Comparison of ENCODE assay signal across 8 cellular contexts in genomic region chr4:145618912-145619638, GRCh38. TPM values are rescaled to one million over a fixed set of nuclear protein-coding genes. Genes with fewer than 3 reads are reported as not detected.
DNase-seq lines count a peak whose midpoint lies in the region; ATAC-seq and TF ChIP-seq lines count a peak whose summit lies in the region.

Gene MMAA (plus strand): TSS chr4:145619385. CDS start chr4:145639140, 19,755 bp downstream.

- no peaks in the 10 kb centered on the region for H3K27me3 Mint-ChIP-seq in chondrocyte (ENCODE audit: low read depth)

- H3K36me3 Mint-ChIP-seq in chondrocyte (ENCODE audit: low read depth) = peaks cover 2% of the 10 kb centered on the region

- H3K4me1 Mint-ChIP-seq in chondrocyte (ENCODE audit: low read depth) = peaks cover 38% of the 10 kb centered on the region

- ATAC-seq in GM19023 (IDR thresholded peaks at IDR 0.05; ENCODE audit: unreplicated experiment) (peak; percentile 90), HG03280 (IDR thresholded peaks at IDR 0.05; ENCODE audit: unreplicated experiment) (peak; percentile 96)

- DNase-seq in AML-193 (lab: John Stamatoyannopoulos, UW) (peak; percentile 70 to 86), NCI-H460 (ENCODE audit: extremely low read depth, low read depth) (peak; percentile 88), chondrocyte (ENCODE audit: low spot score) (peak; percentile 99), kidney tubule cell (ENCODE audit: low spot score) (peak; percentile 95)
- DNase-seq in activated CD4-positive, alpha-beta T cell treated with anti-CD3 and anti-CD28 coated beads for 24 hours (ENCODE audit: low read depth in 2 of 2) = peak; percentile 93 to 97
- DNase-seq in stimulated activated CD4-positive, alpha-beta T cell treated with anti-CD3 and anti-CD28 coated beads, Interleukin-1b, Interleukin-23, amount 100 ng/mL, for 24 hours (ENCODE audit: low read depth in 4 of 4, low spot score in 1 of 4) = peak; percentile 93 to 96 (median 94)

- peaks cover 3% of the 10 kb centered on the region for H3K9me3 Mint-ChIP-seq in chondrocyte (ENCODE audit: low read depth)

- H3K4me3 Mint-ChIP-seq in chondrocyte (ENCODE audit: unreplicated experiment) = peak within 1 kb of the TSS; percentile 94

- H3K27ac Mint-ChIP-seq in chondrocyte (ENCODE audit: unreplicated experiment) = peak within 1 kb of the TSS; percentile 98

- TF ChIP-seq CTCF in chondrocyte (IDR thresholded peaks at IDR 0.05) = peak; percentile 84

RNA-seq across cellular contexts. Expression of gene MMAA, which starts in this region (rescaled TPM):
- total RNA-seq in NCI-H460 (2014; rRNA removed; shearing (Covaris generic)) = 2.5 and 3.0 TPM in 2 replicates
- 0.93 and 2.7 TPM in 2 replicates for polyA plus RNA-seq in NCI-H460 (2014; cell fraction: nucleus; rRNA removed)
- 8.3 to 12.9 TPM (median 9.1 TPM) in 3 replicates for total RNA-seq in chondrocyte

Comparison
In these comparisons a context has a peak if more than half of its experiments do, and no peak if none do; other contexts are left out.
1. Peak in every context shown above with its lines: DNase-seq and ATAC-seq.